Comparison of ENCODE assay signal across 8 cellular contexts in genomic region chr11:83033972-83034672, GRCh38. TPM values are rescaled to one million over a fixed set of nuclear protein-coding genes. Genes with fewer than 3 reads are reported as not detected.
DNase-seq lines count a peak whose midpoint lies in the region; FAIRE-seq and TF ChIP-seq lines count a peak whose summit lies in the region.

No MANE protein-coding gene starts in this region.

- H3K4me1 ChIP-seq in keratinocyte (ENCODE audit: control insufficient read depth, extremely low read depth, insufficient read depth, low read length) (peaks cover 30% of the 10 kb centered on the region), stomach smooth muscle (ENCODE audit: control insufficient read depth, insufficient read depth, low read length) (peaks cover 19% of the 10 kb centered on the region), Caco-2 (peaks cover 22% of the 10 kb centered on the region)

- CTCF ChIA-PET in activated CD4-positive, alpha-beta memory T cell treated with anti-CD3 and anti-CD28 coated beads for 36 hours (lab: Charles Lee) = interaction anchor here (0.9 kb wide), 1 partner anchor 63 kb away, joined by 3 read pairs; no protein-coding TSS in a partner anchor
- CTCF ChIA-PET in Caco-2 (lab: Charles Lee) = interaction anchor here (1.0 kb wide), 1 partner anchor 107 kb away, joined by 3 read pairs; no protein-coding TSS in a partner anchor

- no peaks in the 10 kb centered on the region for H3K79me2 ChIP-seq in keratinocyte (ENCODE audit: control insufficient read depth, insufficient read depth, low read length)

- H3K27ac Mint-ChIP-seq in IgD-negative memory B cell (peak overlapping the region; percentile 32 to 74 (median 58)), Caco-2 (ENCODE audit: unreplicated experiment) (no peak overlapping the region)
- no peak overlapping the region for H3K27ac Mint-ChIP-seq in activated CD4-positive, alpha-beta memory T cell treated with anti-CD3 and anti-CD28 coated beads for 36 hours

- H3K9ac ChIP-seq in keratinocyte (ENCODE audit: control insufficient read depth, extremely low read depth, insufficient read depth, low read length) = peak overlapping the region; percentile 2
- peak overlapping the region; percentile 8 to 62 for H3K9ac ChIP-seq in stomach smooth muscle (ENCODE audit: low read length in 2 of 2)

- H3K4me1 Mint-ChIP-seq in IgD-negative memory B cell = peaks cover 46 to 59% (median 57%) of the 10 kb centered on the region in 3 donors
- H3K4me1 Mint-ChIP-seq in activated CD4-positive, alpha-beta memory T cell treated with anti-CD3 and anti-CD28 coated beads for 36 hours (ENCODE audit: low read depth) = peaks cover 26% of the 10 kb centered on the region
- H3K4me1 Mint-ChIP-seq in Caco-2 (ENCODE audit: low read depth, unreplicated experiment) = peaks cover 31% of the 10 kb centered on the region

- POLR2A ChIA-PET in activated CD4-positive, alpha-beta memory T cell treated with anti-CD3 and anti-CD28 coated beads for 36 hours (lab: Charles Lee) = no interaction called here
- POLR2A ChIA-PET in Caco-2 (lab: Charles Lee) = interaction anchor here (0.7 kb wide), 1 partner anchor 133 kb away, joined by 3 read pairs; the partner anchor contains the start of gene DDIAS

- H4K20me1 ChIP-seq in keratinocyte (ENCODE audit: control insufficient read depth, extremely low read depth, insufficient read depth, low read length) = no peaks in the 10 kb centered on the region

- no peak for TF ChIP-seq CTCF in astrocyte of the cerebellum (IDR thresholded peaks at IDR 0.05; ENCODE audit: low read depth, low read length, missing control alignments)
- TF ChIP-seq CTCF in keratinocyte (optimal IDR thresholded peaks at IDR 0.05 in 1 of 3, IDR thresholded peaks at IDR 0.05 in 1 of 3, conservative IDR thresholded peaks at IDR 0.05 in 1 of 3; ENCODE audit: extremely low read depth in 1 of 3, insufficient read depth in 2 of 3, low read length in 3 of 3) = no peak
- no peak for TF ChIP-seq CTCF in Caco-2 (IDR thresholded peaks at IDR 0.05; ENCODE audit: insufficient read depth in 1 of 2, low read depth in 1 of 2, low read length in 1 of 2, severe bottlenecking in 1 of 2, unreplicated experiment in 1 of 2)

- H3K27ac ChIP-seq in keratinocyte (ENCODE audit: control insufficient read depth, insufficient read depth, low read length) (peak overlapping the region; percentile 51), stomach smooth muscle (ENCODE audit: low read length) (peak overlapping the region; percentile 77)

- H3K4me2 ChIP-seq in keratinocyte (ENCODE audit: control insufficient read depth, extremely low read depth, insufficient read depth, low read depth, low read length) = peak overlapping the region; percentile 43

- H3K27me3 Mint-ChIP-seq in IgD-negative memory B cell (no peaks in the 10 kb centered on the region), Caco-2 (ENCODE audit: insufficient read depth, unreplicated experiment) (no peaks in the 10 kb centered on the region)
- no peaks in the 10 kb centered on the region for H3K27me3 Mint-ChIP-seq in activated CD4-positive, alpha-beta memory T cell treated with anti-CD3 and anti-CD28 coated beads for 36 hours

- no peaks in the 10 kb centered on the region for H3K36me3 ChIP-seq in keratinocyte (ENCODE audit: control insufficient read depth in 2 of 2, extremely low read depth in 1 of 2, insufficient read depth in 2 of 2, low read length in 2 of 2)
- H3K36me3 ChIP-seq in stomach smooth muscle (ENCODE audit: control insufficient read depth in 2 of 2, insufficient read depth in 2 of 2, low read length in 2 of 2) = no peaks in the 10 kb centered on the region
- no peaks in the 10 kb centered on the region for H3K36me3 ChIP-seq in Caco-2 (ENCODE audit: control insufficient read depth, insufficient read depth, low read length)

- intact Hi-C loops in activated CD4-positive, alpha-beta memory T cell treated with anti-CD3 and anti-CD28 coated beads for 36 hours (cut with micrococcal nuclease) = no loop called here
- intact Hi-C loops in Caco-2 (cut with micrococcal nuclease; ENCODE audit: unreplicated experiment) = no loop called here

- no peaks in the 10 kb centered on the region for H3K9me1 ChIP-seq in keratinocyte (ENCODE audit: control insufficient read depth, extremely low read depth, insufficient read depth, low read length)

- BruUV-seq in Caco-2 (replicated peaks; lab: Mats Ljungman, UMichigan) = no TSS peak

- H3K4me3 ChIP-seq in astrocyte of the cerebellum (ENCODE audit: low read depth, low read length) (peak overlapping the region; percentile 20), keratinocyte (ENCODE audit: control insufficient read depth in 2 of 3, extremely low read depth in 1 of 3, insufficient read depth in 2 of 3, low read depth in 1 of 3, low read length in 3 of 3) (peak overlapping the region in 1 of 3 experiments; percentile 13), stomach smooth muscle (ENCODE audit: low read length in 2 of 2) (peak overlapping the region; percentile 50 to 74), Caco-2 (ENCODE audit: low read depth, low read length) (no peak overlapping the region)

- H3K27me3 ChIP-seq in keratinocyte (ENCODE audit: control insufficient read depth, extremely low read depth, insufficient read depth, low read length) (no peaks in the 10 kb centered on the region), stomach smooth muscle (ENCODE audit: control insufficient read depth in 1 of 2, insufficient read depth in 2 of 2, low read length in 2 of 2) (no peaks in the 10 kb centered on the region), Caco-2 (replicated peaks; ENCODE audit: control insufficient read depth, insufficient read depth, low read length) (no peaks in the 10 kb centered on the region)

- H3K36me3 Mint-ChIP-seq in IgD-negative memory B cell = peaks cover 4% of the 10 kb centered on the region
- no peaks in the 10 kb centered on the region for H3K36me3 Mint-ChIP-seq in activated CD4-positive, alpha-beta memory T cell treated with anti-CD3 and anti-CD28 coated beads for 36 hours
- H3K36me3 Mint-ChIP-seq in Caco-2 (ENCODE audit: insufficient read depth, unreplicated experiment) = no peaks in the 10 kb centered on the region

- no peak for FAIRE-seq in keratinocyte (lab: Jason Lieb, UNC)

- H3K4me3 Mint-ChIP-seq in IgD-negative memory B cell = peak overlapping the region in 3 of 4 donors; percentile 10 to 82 (median 20)
- H3K4me3 Mint-ChIP-seq in activated CD4-positive, alpha-beta memory T cell treated with anti-CD3 and anti-CD28 coated beads for 36 hours = no peak overlapping the region
- no peak overlapping the region for H3K4me3 Mint-ChIP-seq in Caco-2 (ENCODE audit: unreplicated experiment)

- DNase-seq in DMS79 treated with DMSO at 0.1 percent for 48 hours (lab: John Stamatoyannopoulos, UW) (peak; percentile 80), astrocyte of the cerebellum (ENCODE audit: low read depth) (peak; percentile 82), keratinocyte (ENCODE audit: low read depth, low spot score) (no peak), Caco-2 (no peak)
- DNase-seq in stimulated activated naive CD4-positive, alpha-beta T cell (lab: John Stamatoyannopoulos, UW) = no peak
- no peak for DNase-seq in activated CD4-positive, alpha-beta memory T cell treated with anti-CD3 and anti-CD28 coated beads for 36 hours

- H3K9me3 ChIP-seq in keratinocyte (ENCODE audit: control insufficient read depth, low read depth, low read length) = no peaks in the 10 kb centered on the region
- no peaks in the 10 kb centered on the region for H3K9me3 ChIP-seq in stomach smooth muscle (ENCODE audit: control insufficient read depth in 2 of 2, low read length in 2 of 2)
- H3K9me3 ChIP-seq in Caco-2 = no peaks in the 10 kb centered on the region

- H3K9me3 Mint-ChIP-seq in IgD-negative memory B cell (no peaks in the 10 kb centered on the region), Caco-2 (ENCODE audit: unreplicated experiment) (no peaks in the 10 kb centered on the region)
- H3K9me3 Mint-ChIP-seq in activated CD4-positive, alpha-beta memory T cell treated with anti-CD3 and anti-CD28 coated beads for 36 hours = no peaks in the 10 kb centered on the region

- H2AFZ ChIP-seq in keratinocyte (ENCODE audit: control insufficient read depth, low read length) = peak overlapping the region; percentile 38

- in situ Hi-C loops in astrocyte of the cerebellum (cut with HindIII; ENCODE audit: low sequenced_read_pairs) = no loop called here

- dilution Hi-C loops in keratinocyte (cut with MboI; ENCODE audit: extremely low pct_ligation_motif_present, low sequenced_read_pairs) = no loop called here

RNA-seq across cellular contexts. Expression of gene RAB30, which starts 37.6 kb away (rescaled TPM):
- 39.4 TPM for polyA plus RNA-seq in IgD-negative memory B cell
- polyA plus RNA-seq in keratinocyte = 6.7 to 10.9 TPM (median 9.3 TPM) in 3 replicates
- polyA plus RNA-seq in keratinocyte (2011; ENCODE audit: low read depth) = 2.9 TPM
- polyA plus RNA-seq in keratinocyte (2011; cell fraction: cytosol; rRNA removed) = 6.9 and 8.8 TPM in 2 replicates
- polyA plus RNA-seq in keratinocyte (2011; cell fraction: nucleus; rRNA removed) = 11.7 and 14.4 TPM in 2 replicates
- 5.5 and 7.2 TPM in 2 replicates for polyA plus RNA-seq in keratinocyte (2012; ENCODE audit: low replicate concordance)
- polyA minus RNA-seq in keratinocyte = 12.3 to 15.1 TPM (median 13.2 TPM) in 3 replicates
- polyA minus RNA-seq in keratinocyte (2011; cell fraction: cytosol; rRNA and poly(A)+ RNA removed) = 7.9 TPM
- 9.5 and 28.9 TPM in 2 replicates for polyA minus RNA-seq in keratinocyte (2011; cell fraction: nucleus; rRNA and poly(A)+ RNA removed)
- 10 to 100 TPM; 11.5 to 12.9 TPM for total RNA-seq in activated CD4-positive, alpha-beta memory T cell treated with anti-CD3 and anti-CD28 coated beads for 36 hours
- total RNA-seq in Caco-2 (2022) = 13.0 and 13.5 TPM in 2 replicates

Comparison
In these comparisons a context has a peak if more than half of its experiments do, and no peak if none do; other contexts are left out.
1. DNase-seq: peak in DMS79 treated with DMSO at 0.1 percent for 48 hours (single experiment) and astrocyte of the cerebellum (single experiment); none in keratinocyte (single experiment), stimulated activated naive CD4-positive, alpha-beta T cell (0 of 6), activated CD4-positive, alpha-beta memory T cell treated with anti-CD3 and anti-CD28 coated beads for 36 hours (single experiment) and Caco-2 (0 of 2).
2. H3K27ac Mint-ChIP-seq: peak in IgD-negative memory B cell (3 of 3); none in activated CD4-positive, alpha-beta memory T cell treated with anti-CD3 and anti-CD28 coated beads for 36 hours (single experiment) and Caco-2 (single experiment).
3. H3K4me3 Mint-ChIP-seq: peak in IgD-negative memory B cell (3 of 4); none in activated CD4-positive, alpha-beta memory T cell treated with anti-CD3 and anti-CD28 coated beads for 36 hours (single experiment) and Caco-2 (single experiment).